ENCODE assay signal across 17 cellular contexts in the genomic region with DNA sequence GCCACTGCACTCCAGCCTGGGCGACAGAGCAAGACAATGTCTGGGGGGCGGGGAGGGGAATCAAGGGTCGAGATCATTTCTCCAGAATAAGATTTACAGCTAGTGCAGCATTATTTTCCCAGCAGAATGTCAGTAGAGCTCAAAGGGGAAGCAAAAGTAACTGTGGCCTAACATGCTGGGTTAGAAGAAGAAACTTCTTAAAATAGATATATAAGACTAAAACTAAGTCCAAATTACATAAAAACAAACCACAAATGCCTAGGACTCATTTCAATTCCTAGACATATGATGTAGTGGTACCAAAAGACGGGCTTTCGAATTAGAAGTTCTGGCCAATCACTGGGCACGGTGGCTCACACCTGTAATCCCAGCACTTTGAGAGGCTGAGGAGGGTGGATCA. TPM values are rescaled to one million over a fixed set of nuclear protein-coding genes. Genes with fewer than 3 reads are reported as not detected.
"Had no signal": no experiment of that assay in that cellular context is flagged by ENCODE, and none has a peak within 500 bp of the region (broad histone marks: within the 10 kb centered on the region; RNA-seq: fewer than 3 reads in every experiment).

No MANE protein-coding gene starts in this region.

- H3K4me1 ChIP-seq: ascending aorta, breast epithelium, parathyroid adenoma, transverse colon, vagina had no signal

- H3K4me3 ChIP-seq: ascending aorta, breast epithelium, esophagus squamous epithelium, hepatocyte, transverse colon, vagina had no signal

- H3K9ac ChIP-seq: parathyroid adenoma had no signal

- H2AFZ ChIP-seq: hepatocyte, parathyroid adenoma had no signal

- H3K9me3 ChIP-seq: ascending aorta, breast epithelium, esophagus squamous epithelium, transverse colon, vagina had no signal

- H3K36me3 ChIP-seq: ascending aorta, breast epithelium, esophagus squamous epithelium, transverse colon, vagina had no signal

- H3K79me2 ChIP-seq: hepatocyte, parathyroid adenoma had no signal

- ATAC-seq: activated CD4-positive, CD25-positive, alpha-beta regulatory T cell treated with anti-CD3 and anti-CD28 coated beads, Interleukin-2, amount 50 U/mL, for 24 hours; left lobe of liver; naive thymus-derived CD4-positive, alpha-beta T cell; stimulated activated naive CD8-positive, alpha-beta T cell treated with anti-CD3 and anti-CD28 coated beads, Interleukin-15, Interleukin-2, amounts not matched to agents 100 U/mL and 50 U/mL, for 24 hours had no signal

- H3K27me3 ChIP-seq: ascending aorta, breast epithelium, esophagus squamous epithelium, hepatocyte, transverse colon, vagina had no signal

- H3K27ac ChIP-seq: ascending aorta, breast epithelium, esophagus squamous epithelium, hepatocyte, parathyroid adenoma, transverse colon, vagina had no signal

- DNase-seq: activated CD4-positive, alpha-beta T cell treated with anti-CD3 and anti-CD28 coated beads, Interleukin-2, amount 50 U/mL, for 1 hour; activated naive CD4-positive, alpha-beta T cell treated with anti-CD3 and anti-CD28 coated beads, Interleukin-2, amount 10 ng/mL, durations not matched to agents 7 days and 5 days; cerebellar nuclear complex; effector CD8-positive, alpha-beta T cell; esophagus squamous epithelium; mammary epithelial cell; naive thymus-derived CD4-positive, alpha-beta T cell; stimulated activated CD4-positive, alpha-beta T cell treated with anti-CD3 and anti-CD28 coated beads, Interleukin-4, amount 100 ng/mL, for 1 hour; stimulated activated naive CD8-positive, alpha-beta T cell treated with anti-CD3 and anti-CD28 coated beads, Interleukin-15, Interleukin-2, amounts not matched to agents 100 U/mL and 50 U/mL, for 24 hours; transverse colon had no signal

- H3K4me2 ChIP-seq: hepatocyte had no signal

RNA-seq across cellular contexts. Expression of gene MELK, which starts 20.8 kb away (rescaled TPM):
- total RNA-seq: ascending aorta had no signal
